Comparison of ENCODE assay signal across 7 cellular contexts in the genomic region with DNA sequence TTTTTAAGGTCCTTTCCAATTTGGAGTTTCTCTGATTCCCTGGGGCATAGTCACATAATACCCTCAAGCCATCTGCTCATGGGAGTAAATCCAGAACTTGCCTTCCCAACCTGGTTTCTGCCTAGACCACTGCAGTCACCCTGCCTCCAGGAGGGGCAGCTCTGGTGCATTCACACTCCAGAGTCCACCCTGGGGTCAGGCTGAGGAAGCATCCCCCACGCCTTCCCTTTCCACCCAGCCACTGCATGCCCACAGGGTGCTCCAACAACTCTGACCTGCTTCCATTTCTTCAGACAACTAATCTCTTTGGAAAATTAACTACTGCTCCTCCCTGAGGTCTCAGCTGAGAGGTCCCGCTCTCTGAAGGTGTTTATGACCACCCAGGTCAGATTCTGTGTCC.
"Had no signal": no experiment of that assay in that cellular context is flagged by ENCODE, and none has a peak within 500 bp of the region (broad histone marks: within the 10 kb centered on the region; RNA-seq: fewer than 3 reads in every experiment).

No MANE protein-coding gene starts in this region.

- H2AFZ ChIP-seq: GM23338 had no signal

- H3K9me3 Mint-ChIP-seq: GM23338, H9 had no signal

- ATAC-seq: GM23338 had no signal

- H3K36me3 Mint-ChIP-seq: IgD-negative memory B cell had no signal

- H3K4me2 ChIP-seq: GM23338 had no signal

- H3K4me3 ChIP-seq: GM23338 had no signal

- FAIRE-seq: H1, H54, HTR-8/SVneo had no signal

- DNase-seq: H9, HCEC 1CT had no signal

- H3K4me3 Mint-ChIP-seq: GM23338, H9, IgD-negative memory B cell had no signal

- H3K27ac Mint-ChIP-seq: GM23338, H9, IgD-negative memory B cell had no signal

- H3K4me1 Mint-ChIP-seq: IgD-negative memory B cell had no signal
